ENCODE assay signal across 9 cellular contexts in the genomic region with DNA sequence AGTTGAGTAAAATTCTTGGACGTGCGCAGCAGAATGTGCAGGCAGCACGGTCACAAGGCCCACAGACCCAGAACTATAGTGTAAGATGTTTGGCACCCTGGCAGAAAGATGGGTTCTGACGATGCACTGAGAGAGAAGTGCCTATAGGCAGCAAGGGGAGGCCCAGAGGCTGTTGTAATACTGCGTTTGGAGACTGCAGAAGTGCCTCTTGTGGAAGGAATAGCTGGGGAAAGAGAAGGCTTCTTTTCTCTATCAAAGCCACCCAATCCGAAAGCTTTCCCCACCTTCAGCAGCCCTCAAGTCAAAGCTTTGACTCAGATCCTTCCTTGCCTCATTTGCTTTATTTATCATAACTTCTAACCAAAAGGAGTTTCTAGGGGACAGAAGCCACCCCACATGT. TPM values are rescaled to one million over a fixed set of nuclear protein-coding genes. Genes with fewer than 3 reads are reported as not detected.
DNase-seq lines count a peak whose midpoint lies in the region; ATAC-seq, FAIRE-seq and TF ChIP-seq lines count a peak whose summit lies in the region.
"Had no signal": no experiment of that assay in that cellular context is flagged by ENCODE, and none has a peak within 500 bp of the region (broad histone marks: within the 10 kb centered on the region; RNA-seq: fewer than 3 reads in every experiment).

No MANE protein-coding gene starts in this region.

- peaks cover 18% of the 10 kb centered on the region for H3K79me2 ChIP-seq in GM12878 (ENCODE audit: control insufficient read depth, insufficient read depth, low read length)

- no peaks in the 10 kb centered on the region for H3K9me3 Mint-ChIP-seq in CD4-positive, alpha-beta T cell
- no peaks in the 10 kb centered on the region for H3K9me3 Mint-ChIP-seq in natural killer cell

- no peak for TF ChIP-seq EP300 in GM12878 (IDR thresholded peaks at IDR 0.05; ENCODE audit: borderline replicate concordance in 1 of 2, control insufficient read depth in 1 of 2, low read depth in 2 of 2, low read length in 2 of 2)

- no peaks in the 10 kb centered on the region for H3K36me3 ChIP-seq in GM12878 (ENCODE audit: control insufficient read depth in 2 of 2, insufficient read depth in 2 of 2, low read length in 1 of 2)

- TF ChIP-seq CTCF in CD4-positive, alpha-beta T cell (IDR thresholded peaks at IDR 0.05) = no peak
- TF ChIP-seq CTCF in GM12878 (IDR thresholded peaks at IDR 0.05 in 2 of 3, conservative IDR thresholded peaks at IDR 0.05 in 1 of 3; ENCODE audit: control insufficient read depth in 2 of 3, extremely low read depth in 1 of 3, insufficient read depth in 1 of 3, low read depth in 3 of 3, low read length in 3 of 3) = no peak
- TF ChIP-seq CTCF in natural killer cell (IDR thresholded peaks at IDR 0.05) = no peak

- H3K4me3 Mint-ChIP-seq in CD4-positive, alpha-beta T cell = peak overlapping the region; percentile 96
- peak overlapping the region; percentile 92 for H3K4me3 Mint-ChIP-seq in natural killer cell

- H3K9me3 ChIP-seq in CD4-positive, alpha-beta T cell (ENCODE audit: control insufficient read depth, low read length) = no peaks in the 10 kb centered on the region
- H3K9me3 ChIP-seq in GM12878 (replicated peaks; ENCODE audit: control insufficient read depth, insufficient read depth, low read length) = no peaks in the 10 kb centered on the region

- H3K27me3 ChIP-seq in CD4-positive, alpha-beta T cell (ENCODE audit: control insufficient read depth, insufficient read depth, low read length) = no peaks in the 10 kb centered on the region
- no peaks in the 10 kb centered on the region for H3K27me3 ChIP-seq in GM12878 (replicated peaks in 1 of 2; ENCODE audit: control insufficient read depth in 2 of 2, insufficient read depth in 2 of 2, low read length in 1 of 2)

- peaks cover 5% of the 10 kb centered on the region for H3K4me1 ChIP-seq in GM12878 (ENCODE audit: control insufficient read depth, insufficient read depth, low read length)

- WGBS in GM12878 (ENCODE audit: insufficient coverage, insufficient replicate concordance, low lambda C conversion rate, missing lambda C conversion rate) = 50% methylated on average over 6 of the region's 6 CpGs

- no peak overlapping the region for H3K4me3 ChIP-seq in GM12878

- POLR2A ChIA-PET in CD4-positive, alpha-beta T cell (lab: Charles Lee) = interaction anchor here (1.4 to 7.4 kb wide), 5 partner anchors 9 to 183 kb away, joined by 5 to 294 read pairs (median 36); a partner anchor contains a TSS
- POLR2A ChIA-PET in GM12878 (lab: Charles Lee) = interaction anchor here (1.0 to 7.2 kb wide), 3 partner anchors 88 to 183 kb away, joined by 4 to 110 read pairs (median 41); a partner anchor contains a TSS

- TF ChIP-seq POLR2A in GM12878 (IDR thresholded peaks at IDR 0.05; ENCODE audit: low read depth, low read length) = no peak

- in situ Hi-C loops in KBM-7 (cut with MboI; ENCODE audit: low pct_unique_long_range_greater_than_20kb, low sequenced_read_pairs) (no loop called here), GM12878 (cut with MboI) (loop anchor here (5.0 kb wide), 1 partner anchor 166 kb away; no protein-coding TSS in a partner anchor)

- no peaks in the 10 kb centered on the region for H3K27me3 Mint-ChIP-seq in CD4-positive, alpha-beta T cell
- no peaks in the 10 kb centered on the region for H3K27me3 Mint-ChIP-seq in natural killer cell (ENCODE audit: low read depth in 2 of 2)

- H3K9ac ChIP-seq in GM12878 (ENCODE audit: control insufficient read depth, insufficient read depth, low read length) = no peak overlapping the region

- SMC1A ChIA-PET in GM12878 (lab: Charles Lee; ENCODE audit: uncharacterized antibody, unreplicated experiment) = interaction anchor here (1.0 to 3.1 kb wide), 4 partner anchors 28 to 121 kb away, joined by 3 to 15 read pairs (median 3); a partner anchor contains a TSS

- H4K20me1 ChIP-seq in GM12878 (ENCODE audit: control insufficient read depth, insufficient read depth) = no peaks in the 10 kb centered on the region

- CTCF ChIA-PET in CD4-positive, alpha-beta T cell (lab: Charles Lee) = interaction anchor here (1.4 kb wide), 1 partner anchor 30 kb away, joined by 4 read pairs; no protein-coding TSS in a partner anchor
- CTCF ChIA-PET in GM12878 (lab: Yijun Ruan, JAX) = interaction anchor here (0.7 to 6.1 kb wide), 3 partner anchors 88 to 184 kb away, joined by 3 to 63 read pairs (median 42); a partner anchor contains a TSS

- intact Hi-C loops in CD4-positive, alpha-beta T cell (cut with DNase I, micrococcal nuclease) = loop anchor here (2.0 to 10.0 kb wide), 8 partner anchors 51 to 842 kb away; a partner anchor contains a TSS
- intact Hi-C loops in GM12878 (cut with micrococcal nuclease; ENCODE audit: unreplicated experiment) = no loop called here
- intact Hi-C loops in natural killer cell (cut with micrococcal nuclease) = loop anchor here (10.0 kb wide), 2 partner anchors 672 to 842 kb away; a partner anchor contains a TSS

- peak overlapping the region; percentile 96 for H3K27ac Mint-ChIP-seq in CD4-positive, alpha-beta T cell
- peak overlapping the region; percentile 98 to 99 for H3K27ac Mint-ChIP-seq in natural killer cell

- FAIRE-seq in GM12878 (lab: Jason Lieb, UNC) = no peak
- FAIRE-seq: colon had no signal

- no TSS peak for BruUV-seq in GM12878 (replicated peaks; lab: Mats Ljungman, UMichigan)

- H3K4me1 Mint-ChIP-seq in CD4-positive, alpha-beta T cell (ENCODE audit: low read depth) = peaks cover 26% of the 10 kb centered on the region
- peaks cover 29 to 32% of the 10 kb centered on the region in 2 donors for H3K4me1 Mint-ChIP-seq in natural killer cell

- ATAC-seq in CD4-positive, alpha-beta T cell (ENCODE audit: poor library complexity) = no peak
- ATAC-seq in GM12878 (no peak), natural killer cell (no peak), HG02970 (IDR thresholded peaks at IDR 0.05; ENCODE audit: low FRiP score, unreplicated experiment) (no peak)

- H3K36me3 Mint-ChIP-seq in CD4-positive, alpha-beta T cell (ENCODE audit: low read depth) = peaks cover 12% of the 10 kb centered on the region
- H3K36me3 Mint-ChIP-seq in natural killer cell = no peaks in the 10 kb centered on the region

- DNase-seq in CD4-positive, alpha-beta T cell = no peak
- DNase-seq in KBM-7 = peak; percentile 33
- DNase-seq in GM12878 (ENCODE audit: low read depth, low spot score) = no peak
- DNase-seq in natural killer cell = no peak
- DNase-seq in NCI-H446 treated with DMSO at 0.1 percent for 48 hours (lab: John Stamatoyannopoulos, UW) = no peak
- DNase-seq in hippocampal formation (lab: John Stamatoyannopoulos, UW) = no peak
- DNase-seq in effector CD8-positive, alpha-beta T cell (lab: John Stamatoyannopoulos, UW) = no peak

- no peak overlapping the region; the same call in 1 of the 2 replicates for H2AFZ ChIP-seq in GM12878 (ENCODE audit: control insufficient read depth, low read depth, low read length)

- H3K27ac ChIP-seq in CD4-positive, alpha-beta T cell (ENCODE audit: low read depth, low read length) = no peak overlapping the region
- no peak overlapping the region for H3K27ac ChIP-seq in GM12878 (ENCODE audit: control insufficient read depth, insufficient read depth)

- peak overlapping the region; percentile 91 for H3K4me2 ChIP-seq in GM12878 (ENCODE audit: control insufficient read depth, insufficient read depth)

- TF ChIP-seq RAD21 in GM12878 (IDR thresholded peaks at IDR 0.05; ENCODE audit: insufficient read depth, low read depth, low read length) = no peak

- RAD21 ChIA-PET in GM12878 (lab: Charles Lee; ENCODE audit: unreplicated experiment) = interaction anchor here (0.6 to 7.3 kb wide), 6 partner anchors 88 to 258 kb away, joined by 3 to 113 read pairs (median 9); a partner anchor contains a TSS

TF ChIP-seq in GM12878, 131 proteins besides CTCF, POLR2A, EP300 and RAD21 (continues in another document):
- TF ChIP-seq KDM1A (IDR thresholded peaks at IDR 0.05; ENCODE audit: borderline replicate concordance) = no peak
- no peak for TF ChIP-seq POLR2AphosphoS2 (IDR thresholded peaks at IDR 0.05; ENCODE audit: low read depth, low read length)
- TF ChIP-seq, protein P1, sequence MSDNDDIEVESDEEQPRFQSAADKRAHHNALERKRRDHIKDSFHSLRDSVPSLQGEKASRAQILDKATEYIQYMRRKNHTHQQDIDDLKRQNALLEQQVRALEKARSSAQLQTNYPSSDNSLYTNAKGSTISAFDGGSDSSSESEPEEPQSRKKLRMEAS (IDR thresholded peaks at IDR 0.05; ENCODE audit: low read depth, low read length) = no peak
- TF ChIP-seq TCF3 (IDR thresholded peaks at IDR 0.05; ENCODE audit: borderline replicate concordance, insufficient read depth, low read depth, low read length) = no peak
- TF ChIP-seq BHLHE40 (IDR thresholded peaks at IDR 0.05; ENCODE audit: borderline replicate concordance in 1 of 2, low read depth in 2 of 2, low read length in 1 of 2) = no peak
- no peak for TF ChIP-seq PML (IDR thresholded peaks at IDR 0.05; ENCODE audit: low read length)
- TF ChIP-seq ZNF622 (IDR thresholded peaks at IDR 0.05) = no peak
- no peak for TF ChIP-seq ZSCAN29 (IDR thresholded peaks at IDR 0.05)
- TF ChIP-seq CREB1 (IDR thresholded peaks at IDR 0.05; ENCODE audit: low read depth) = no peak
- TF ChIP-seq RB1 (IDR thresholded peaks at IDR 0.05; ENCODE audit: borderline replicate concordance) = no peak
- no peak for TF ChIP-seq BRCA1 (IDR thresholded peaks at IDR 0.05; ENCODE audit: low read depth, low read length)

RNA-seq across cellular contexts. Expression of a gene that starts 5.2 kb away (rescaled TPM):
- total RNA-seq in CD4-positive, alpha-beta T cell = 100 to 1,000 TPM; 136 to 141 TPM
- total RNA-seq in GM12878 (2013; cell fraction: nucleolus; rRNA removed) = 88.5 and 93.8 TPM in 2 replicates
- total RNA-seq in GM12878 (2014; rRNA removed) (25.3 and 30.4 TPM in 2 replicates), GM12878 (2014; rRNA removed; fragmentation: Illumina TruSeq; extraction: Trizol) (24.4 and 26.4 TPM in 2 replicates), GM12878 (2021) (62.2 and 63.6 TPM in 2 replicates), natural killer cell (100 to 1,000 TPM; 135 to 175 (median 137) TPM)
- polyA plus RNA-seq in GM12878 (2011; ENCODE audit: low read depth) = 17.6 TPM
- polyA plus RNA-seq in GM12878 (2011; rRNA removed) (19.6 and 30.5 TPM in 2 replicates), GM12878 (2014; fragmentation: Illumina TruSeq; extraction: Trizol) (28.6 and 32.6 TPM in 2 replicates), GM12878 (2014; fragmentation: Nextera tagmentation; extraction: Ambion mirVana) (1 to 10 TPM; 6.4 to 7.1 TPM), GM12878 (2014; rRNA removed) (27.6 and 28.4 TPM in 2 replicates), GM12878 (2016; fragmentation: Nextera tagmentation; extraction: Ambion mirVana) (10 to 100 TPM; 26.4 to 30.0 TPM)
- polyA plus RNA-seq in GM12878 (2011; cell fraction: cytosol; rRNA removed) = 27.4 and 27.8 TPM in 2 replicates
- polyA plus RNA-seq in GM12878 (2011; cell fraction: nucleus; rRNA removed) = 30.0 and 37.1 TPM in 2 replicates
- 20.7 and 23.1 TPM in 2 replicates for polyA plus RNA-seq in GM12878 (2012)
- polyA minus RNA-seq in GM12878 (2011; rRNA and poly(A)+ RNA removed) = 66.3 and 75.9 TPM in 2 replicates
- 28.9 and 31.0 TPM in 2 replicates for polyA minus RNA-seq in GM12878 (2011; cell fraction: cytosol; rRNA and poly(A)+ RNA removed)
- 27.4 and 47.4 TPM in 2 replicates for polyA minus RNA-seq in GM12878 (2011; cell fraction: nucleus; rRNA and poly(A)+ RNA removed)
